Comparison of ENCODE assay signal across 12 cellular contexts in the genomic region with DNA sequence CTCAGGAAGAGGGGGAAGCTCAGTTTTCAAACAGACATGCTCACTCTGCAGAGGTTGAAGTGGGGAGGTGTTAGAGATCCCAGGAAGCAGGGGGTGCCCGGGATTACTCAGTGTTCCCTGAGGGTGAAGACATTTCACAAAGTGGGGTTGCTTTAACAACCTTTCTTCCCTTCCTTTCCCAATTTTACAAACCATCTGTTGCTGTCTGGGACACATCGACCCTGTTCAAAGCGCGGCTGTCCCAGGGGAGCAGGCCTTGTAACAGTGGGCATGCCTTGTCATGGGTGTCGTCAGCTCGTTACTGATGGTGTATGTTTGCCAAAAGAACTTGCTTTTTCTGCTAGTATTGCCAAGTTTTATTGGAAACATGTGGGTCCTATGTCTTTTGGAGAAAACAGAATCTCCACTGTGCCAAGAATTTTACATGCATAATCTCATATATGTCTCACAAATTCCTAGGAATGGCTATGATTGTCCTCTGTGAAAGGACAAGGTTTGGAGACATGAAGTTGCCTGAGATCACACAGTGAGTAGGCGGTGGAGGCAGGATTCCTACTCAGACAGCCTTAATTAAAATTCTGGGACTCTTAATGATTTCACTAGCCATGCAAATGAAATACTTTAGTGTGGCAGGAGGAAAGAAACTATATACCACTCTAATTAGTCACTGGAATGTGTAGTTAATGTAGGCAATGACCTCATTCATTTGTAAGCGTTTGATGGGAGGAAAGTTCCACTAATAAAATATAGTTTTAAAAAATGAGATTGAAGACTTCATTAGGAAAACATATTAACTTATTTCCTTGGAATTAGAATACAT.
A peak's percentile ranks its signal among the peaks of the same experiment; 100 is the strongest.
DNase-seq lines count a peak whose midpoint lies in the region; ATAC-seq and TF ChIP-seq lines count a peak whose summit lies in the region.
"Had no signal": no experiment of that assay in that cellular context is flagged by ENCODE, and none has a peak within 500 bp of the region (broad histone marks: within the 10 kb centered on the region; RNA-seq: fewer than 3 reads in every experiment).

No MANE protein-coding gene starts in this region.

- H3K27ac Mint-ChIP-seq in brain, result peak overlapping the region; percentile 70 to 96 (median 86)
- H3K27ac Mint-ChIP-seq in activated T-helper 17 cell treated with anti-CD3 and anti-CD28 coated beads, Interleukin-2, amount 50 U/mL, for 72 hours, result no peak overlapping the region
- H3K27ac Mint-ChIP-seq: stimulated activated memory B cell treated with anti-CD40 and anti-IgM and Interleukin-4, amounts not matched to agents 10 μg/mL and 1 μg/mL and 100 μg/mL, for 72 hours had no signal

- H3K9me3 ChIP-seq in heart right ventricle, result no peaks in the 10 kb centered on the region
- no peaks in the 10 kb centered on the region for H3K9me3 ChIP-seq in suprapubic skin
- no peaks in the 10 kb centered on the region for H3K9me3 ChIP-seq in transverse colon

- ATAC-seq in heart right ventricle, result peak in 5 of 8 donors; percentile 48 to 77 (median 51)
- ATAC-seq in activated T-helper 17 cell treated with anti-CD3 and anti-CD28 coated beads, Interleukin-2, amount 50 U/mL, for 72 hours (replicated peaks), result no peak
- ATAC-seq: stimulated activated memory B cell treated with anti-CD40 and anti-IgM and Interleukin-4, amounts not matched to agents 10 μg/mL and 1 μg/mL and 100 μg/mL, for 72 hours had no signal

- peaks cover 3 to 32% (median 5%) of the 10 kb centered on the region in 5 experiments for H3K9me3 Mint-ChIP-seq in brain
- no peaks in the 10 kb centered on the region for H3K9me3 Mint-ChIP-seq in activated T-helper 17 cell treated with anti-CD3 and anti-CD28 coated beads, Interleukin-2, amount 50 U/mL, for 72 hours

- H3K4me1 ChIP-seq in heart right ventricle (peaks cover 0 to 21% (median 7%) of the 10 kb centered on the region in 9 donors), suprapubic skin (peaks cover 15% of the 10 kb centered on the region), transverse colon (no peaks in the 10 kb centered on the region)

- no peaks in the 10 kb centered on the region for H3K36me3 Mint-ChIP-seq in brain
- no peaks in the 10 kb centered on the region for H3K36me3 Mint-ChIP-seq in activated T-helper 17 cell treated with anti-CD3 and anti-CD28 coated beads, Interleukin-2, amount 50 U/mL, for 72 hours (ENCODE audit: low read depth)
- H3K36me3 Mint-ChIP-seq: stimulated activated memory B cell treated with anti-CD40 and anti-IgM and Interleukin-4, amounts not matched to agents 10 μg/mL and 1 μg/mL and 100 μg/mL, for 72 hours had no signal

- H3K27me3 Mint-ChIP-seq in brain, result no peaks in the 10 kb centered on the region
- peaks cover 18% of the 10 kb centered on the region for H3K27me3 Mint-ChIP-seq in activated T-helper 17 cell treated with anti-CD3 and anti-CD28 coated beads, Interleukin-2, amount 50 U/mL, for 72 hours
- H3K27me3 Mint-ChIP-seq: stimulated activated memory B cell treated with anti-CD40 and anti-IgM and Interleukin-4, amounts not matched to agents 10 μg/mL and 1 μg/mL and 100 μg/mL, for 72 hours had no signal

- TF ChIP-seq CTCF in brain (conservative IDR thresholded peaks at IDR 0.05) (no peak), heart right ventricle (IDR thresholded peaks at IDR 0.05) (no peak), suprapubic skin (IDR thresholded peaks at IDR 0.05) (no peak), transverse colon (IDR thresholded peaks at IDR 0.05) (no peak)

- H3K4me3 Mint-ChIP-seq in brain, result peak overlapping the region in 3 of 5 experiments; percentile 11 to 60 (median 56)
- no peak overlapping the region for H3K4me3 Mint-ChIP-seq in activated T-helper 17 cell treated with anti-CD3 and anti-CD28 coated beads, Interleukin-2, amount 50 U/mL, for 72 hours
- H3K4me3 Mint-ChIP-seq: stimulated activated memory B cell treated with anti-CD40 and anti-IgM and Interleukin-4, amounts not matched to agents 10 μg/mL and 1 μg/mL and 100 μg/mL, for 72 hours had no signal

- in situ Hi-C loops in transverse colon (cut with MboI; ENCODE audit: low pct_ligation_motif_present in 1 of 4, low pct_unique_long_range_greater_than_20kb in 1 of 4, low sequenced_read_pairs in 3 of 4), result no loop called here

- peak overlapping the region in 6 of 10 donors; percentile 22 to 77 (median 56) for H3K27ac ChIP-seq in heart right ventricle
- peak overlapping the region; percentile 33 for H3K27ac ChIP-seq in suprapubic skin
- no peak overlapping the region for H3K27ac ChIP-seq in transverse colon

- H3K36me3 ChIP-seq in heart right ventricle (no peaks in the 10 kb centered on the region), suprapubic skin (no peaks in the 10 kb centered on the region), transverse colon (no peaks in the 10 kb centered on the region)

- H3K4me3 ChIP-seq in heart right ventricle, result no peak overlapping the region
- no peak overlapping the region for H3K4me3 ChIP-seq in suprapubic skin
- no peak overlapping the region for H3K4me3 ChIP-seq in transverse colon

- no peaks in the 10 kb centered on the region for H3K27me3 ChIP-seq in heart right ventricle
- no peaks in the 10 kb centered on the region for H3K27me3 ChIP-seq in suprapubic skin
- no peaks in the 10 kb centered on the region for H3K27me3 ChIP-seq in transverse colon

- no peak for TF ChIP-seq EP300 in suprapubic skin (IDR thresholded peaks at IDR 0.05)
- TF ChIP-seq EP300 in transverse colon (IDR thresholded peaks at IDR 0.05; ENCODE audit: low read depth), result no peak

- peaks cover 52% of the 10 kb centered on the region for H3K4me1 Mint-ChIP-seq in brain
- no peaks in the 10 kb centered on the region for H3K4me1 Mint-ChIP-seq in activated T-helper 17 cell treated with anti-CD3 and anti-CD28 coated beads, Interleukin-2, amount 50 U/mL, for 72 hours
- H3K4me1 Mint-ChIP-seq: stimulated activated memory B cell treated with anti-CD40 and anti-IgM and Interleukin-4, amounts not matched to agents 10 μg/mL and 1 μg/mL and 100 μg/mL, for 72 hours had no signal

- 57 to 65% methylated on average over 8 of the region's 8 CpGs for WGBS in heart right ventricle, 2 donors
- 23% methylated on average over 8 of the region's 8 CpGs for WGBS in suprapubic skin
- 71 to 77% methylated on average over 5 to 8 of the region's 8 CpGs for WGBS in transverse colon (ENCODE audit: low coverage in 1 of 2), 2 donors

- no peak for TF ChIP-seq POLR2A in suprapubic skin (IDR thresholded peaks at IDR 0.05)
- TF ChIP-seq POLR2A in transverse colon (IDR thresholded peaks at IDR 0.05), result no peak

- intact Hi-C loops in heart right ventricle (cut with DNase I), result loop anchor here in 1 of 10 donors (10.0 kb wide), 1 partner anchor 271 kb away; no protein-coding TSS in a partner anchor
- intact Hi-C loops in transverse colon (cut with DNase I; ENCODE audit: low total_unique reads), result no loop called here

- DNase-seq in HCEC 1CT (peak; percentile 69), heart right ventricle (peak; percentile 32 to 79), suprapubic skin (ENCODE audit: low spot score in 2 of 2) (peak in 1 of 2 donors; percentile 86), transverse colon (no peak), amygdala (lab: John Stamatoyannopoulos, UW) (no peak), NK-92 (lab: John Stamatoyannopoulos, UW; ENCODE audit: unreplicated experiment) (no peak)
- DNase-seq: DMS153, hippocampal formation, NCI-H2029 had no signal

Comparison
In these comparisons a context has a peak if more than half of its experiments do, and no peak if none do; other contexts are left out.
1. DNase-seq: peak in HCEC 1CT (single experiment) and heart right ventricle (2 of 2); none in transverse colon (single experiment), amygdala (0 of 56) and NK-92 (single experiment).
2. H3K27ac ChIP-seq: peak in heart right ventricle (6 of 10) and suprapubic skin (single experiment); none in transverse colon (0 of 4).